In the genomic region with DNA sequence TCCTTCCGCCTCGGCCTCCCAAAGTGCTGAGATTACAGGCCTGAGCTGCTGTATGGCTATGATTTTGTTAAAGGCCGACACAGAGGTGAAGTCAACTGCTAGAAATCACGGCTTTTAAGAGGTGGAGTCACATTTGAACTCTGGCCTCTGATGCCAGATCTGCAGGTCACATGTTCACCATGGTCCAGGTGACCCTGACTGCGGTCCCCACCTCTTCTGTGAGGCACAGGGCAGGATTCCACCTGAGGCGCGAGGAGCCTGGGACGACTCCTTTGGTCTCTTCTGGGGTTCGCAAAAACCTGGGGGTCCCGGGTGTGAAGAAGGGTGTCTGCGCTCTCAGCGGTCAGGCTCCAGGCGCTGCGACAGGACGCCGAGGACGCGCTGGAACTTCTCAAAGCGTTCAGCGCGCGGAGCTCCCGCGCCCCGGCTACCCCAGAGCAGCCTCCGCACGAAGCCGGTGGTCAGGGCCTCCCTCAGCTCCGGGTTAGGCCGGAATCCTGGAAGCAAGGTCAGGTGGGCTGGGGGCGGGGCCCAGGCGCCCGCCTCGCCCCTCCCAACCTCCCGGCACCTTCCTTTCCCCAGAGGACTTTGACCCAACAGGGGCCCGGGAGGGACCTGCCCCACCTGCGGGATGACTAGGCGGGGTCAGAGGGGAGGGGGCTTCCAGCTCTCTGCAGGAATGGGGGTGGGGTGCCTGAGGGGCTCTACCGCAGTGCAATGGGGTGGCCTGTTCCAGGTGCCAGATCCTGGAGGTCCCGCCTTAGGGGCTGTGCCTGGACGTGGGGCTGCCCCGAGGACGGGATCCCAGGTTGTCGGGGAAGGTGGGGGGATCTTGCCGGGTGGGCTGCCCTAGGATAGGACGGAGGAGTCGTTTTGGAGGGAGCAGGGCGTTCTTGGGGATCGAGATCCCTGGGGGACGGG, we compare ENCODE assay signal across 1 cellular context.
TF ChIP-seq lines count a peak whose summit lies in the region.

No MANE protein-coding gene starts in this region.

TF ChIP-seq in K562, 482 proteins besides CTCF, POLR2A, EP300 and RAD21 (continued from another document):
- TF ChIP-seq, protein P1, sequence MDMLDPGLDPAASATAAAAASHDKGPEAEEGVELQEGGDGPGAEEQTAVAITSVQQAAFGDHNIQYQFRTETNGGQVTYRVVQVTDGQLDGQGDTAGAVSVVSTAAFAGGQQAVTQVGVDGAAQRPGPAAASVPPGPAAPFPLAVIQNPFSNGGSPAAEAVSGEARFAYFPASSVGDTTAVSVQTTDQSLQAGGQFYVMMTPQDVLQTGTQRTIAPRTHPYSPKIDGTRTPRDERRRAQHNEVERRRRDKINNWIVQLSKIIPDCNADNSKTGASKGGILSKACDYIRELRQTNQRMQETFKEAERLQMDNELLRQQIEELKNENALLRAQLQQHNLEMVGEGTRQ (CRISPR knock-in tag; IDR thresholded peaks at IDR 0.05): 0 out of 2 replicates have a peak, but pooled peaks have one; percentile 3
- TF ChIP-seq, protein P2, sequence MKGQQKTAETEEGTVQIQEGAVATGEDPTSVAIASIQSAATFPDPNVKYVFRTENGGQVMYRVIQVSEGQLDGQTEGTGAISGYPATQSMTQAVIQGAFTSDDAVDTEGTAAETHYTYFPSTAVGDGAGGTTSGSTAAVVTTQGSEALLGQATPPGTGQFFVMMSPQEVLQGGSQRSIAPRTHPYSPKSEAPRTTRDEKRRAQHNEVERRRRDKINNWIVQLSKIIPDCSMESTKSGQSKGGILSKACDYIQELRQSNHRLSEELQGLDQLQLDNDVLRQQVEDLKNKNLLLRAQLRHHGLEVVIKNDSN (CRISPR knock-in tag; IDR thresholded peaks at IDR 0.05): peak; percentile 40; the same call in 1 of the 2 replicates
- TF ChIP-seq TARDBP (IDR thresholded peaks at IDR 0.05): no peak
